18 cellular contexts compared by ENCODE assay signal in genomic region chr2:129760669-129761068, GRCh38.
"Had no signal": no experiment of that assay in that cellular context is flagged by ENCODE, and none has a peak within 500 bp of the region (broad histone marks: within the 10 kb centered on the region; RNA-seq: fewer than 3 reads in every experiment).

No MANE protein-coding gene starts in this region.

- H3K4me1 Mint-ChIP-seq: activated CD4-positive, alpha-beta T cell treated with anti-CD3 and anti-CD28 coated beads for 36 hours; activated naive CD8-positive, alpha-beta T cell treated with anti-CD3 and anti-CD28 coated beads for 36 hours had no signal

- H3K27me3 Mint-ChIP-seq: activated CD4-positive, alpha-beta T cell treated with anti-CD3 and anti-CD28 coated beads for 36 hours; activated naive CD8-positive, alpha-beta T cell treated with anti-CD3 and anti-CD28 coated beads for 36 hours had no signal

- DNase-seq: activated CD4-positive, alpha-beta T cell treated with anti-CD3 and anti-CD28 coated beads for 36 hours; activated CD4-positive, CD25-positive, alpha-beta regulatory T cell; activated naive CD4-positive, alpha-beta T cell treated with Interleukin-2 at 50 U/mL for 16 hours; activated naive CD8-positive, alpha-beta T cell treated with anti-CD3 and anti-CD28 coated beads for 36 hours; adrenal gland; aorta; body of pancreas; cerebellar nuclear complex; cortex of kidney; heart left ventricle; kidney glomerular epithelial cell; left ventricle myocardium superior; psoas muscle; stimulated activated naive CD4-positive, alpha-beta T cell treated with Interleukin-2 at 50 U/mL for 16 hours; T-helper 1 cell; trophoblast cell had no signal

- H3K27ac Mint-ChIP-seq: activated CD4-positive, alpha-beta T cell treated with anti-CD3 and anti-CD28 coated beads for 36 hours; activated naive CD8-positive, alpha-beta T cell treated with anti-CD3 and anti-CD28 coated beads for 36 hours; activated T-helper 2 cell treated with anti-CD3 and anti-CD28 coated beads, Interferon-gamma antibody, Interleukin-2, Interleukin-4, amounts not matched to agents 10 μg/mL and 5 μg/mL and 100 μg/mL, durations not matched to agents 14 hours and 24 hours and 36 hours; T-helper 2 cell treated with Interferon-gamma antibody and Interleukin-4, amounts not matched to agents 5 μg/mL and 100 μg/mL, for 36 hours had no signal

- H3K36me3 Mint-ChIP-seq: activated naive CD8-positive, alpha-beta T cell treated with anti-CD3 and anti-CD28 coated beads for 36 hours had no signal

- H3K4me3 Mint-ChIP-seq: activated CD4-positive, alpha-beta T cell treated with anti-CD3 and anti-CD28 coated beads for 36 hours; activated naive CD8-positive, alpha-beta T cell treated with anti-CD3 and anti-CD28 coated beads for 36 hours; T-helper 2 cell treated with Interferon-gamma antibody and Interleukin-4, amounts not matched to agents 5 μg/mL and 100 μg/mL, for 36 hours had no signal

- H3K9me3 Mint-ChIP-seq: activated naive CD8-positive, alpha-beta T cell treated with anti-CD3 and anti-CD28 coated beads for 36 hours; activated T-helper 2 cell treated with anti-CD3 and anti-CD28 coated beads, Interferon-gamma antibody, Interleukin-2, Interleukin-4, amounts not matched to agents 10 μg/mL and 5 μg/mL and 100 μg/mL, durations not matched to agents 14 hours and 24 hours and 36 hours; T-helper 2 cell treated with Interferon-gamma antibody and Interleukin-4, amounts not matched to agents 5 μg/mL and 100 μg/mL, for 36 hours had no signal
